Comparison of ENCODE assay signal across 9 cellular contexts in the genomic region with DNA sequence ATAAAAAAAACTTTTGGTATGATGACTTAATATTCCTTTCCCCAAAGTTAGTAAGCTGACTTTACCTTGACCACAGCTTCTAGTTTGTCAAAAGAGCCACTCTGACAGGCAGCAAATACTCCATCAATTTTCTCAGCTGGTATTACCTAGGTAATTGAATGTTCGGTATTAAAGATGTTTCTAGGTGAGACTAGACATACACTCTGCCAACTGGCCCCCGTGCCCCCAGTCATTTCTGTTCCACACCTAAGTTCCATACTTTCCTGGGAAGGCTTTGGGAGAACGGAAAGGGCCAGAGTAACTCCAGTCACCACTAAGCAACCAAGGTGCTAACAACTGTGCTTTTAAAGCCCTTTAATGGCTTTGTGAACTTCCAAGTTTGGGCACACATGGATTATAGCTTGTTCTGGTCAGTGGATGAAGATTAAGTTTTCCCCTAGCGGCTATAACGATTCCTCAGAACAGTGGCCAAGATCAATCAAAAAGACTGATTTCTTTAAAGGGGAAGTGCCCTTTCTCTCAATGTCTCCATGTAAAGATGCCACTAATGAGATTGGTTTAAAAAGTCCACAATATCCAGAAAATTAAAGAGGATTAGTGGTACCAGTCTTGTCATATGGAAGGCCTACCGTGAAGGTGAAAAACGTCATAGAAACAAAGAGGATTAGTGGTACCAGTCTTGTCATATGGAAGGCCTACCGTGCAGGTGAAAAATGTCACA. TPM values are rescaled to one million over a fixed set of nuclear protein-coding genes. Genes with fewer than 3 reads are reported as not detected.
DNase-seq lines count a peak whose midpoint lies in the region; ATAC-seq and TF ChIP-seq lines count a peak whose summit lies in the region.
"Had no signal": no experiment of that assay in that cellular context is flagged by ENCODE, and none has a peak within 500 bp of the region (broad histone marks: within the 10 kb centered on the region; RNA-seq: fewer than 3 reads in every experiment).

No MANE protein-coding gene starts in this region.

- H3K27me3 Mint-ChIP-seq in activated T-helper 1 cell treated with anti-CD3 and anti-CD28 coated beads, Interleukin-12 subunit alpha, Interleukin-12 subunit beta, Interleukin-2, Interleukin-4 antibody, amounts not matched to agents 30 ng/mL and 10 ng/mL and 1 ng/mL, durations not matched to agents 14 hours and 24 hours and 36 hours (ENCODE audit: insufficient read depth) = no peaks in the 10 kb centered on the region

- H3K4me3 Mint-ChIP-seq in activated T-helper 1 cell treated with anti-CD3 and anti-CD28 coated beads, Interleukin-12 subunit alpha, Interleukin-12 subunit beta, Interleukin-2, Interleukin-4 antibody, amounts not matched to agents 30 ng/mL and 10 ng/mL and 1 ng/mL, durations not matched to agents 14 hours and 24 hours and 36 hours = no peak overlapping the region

- no peak for TF ChIP-seq POLR2A in right lobe of liver (IDR thresholded peaks at IDR 0.05)

- H3K27ac Mint-ChIP-seq in activated T-helper 1 cell treated with anti-CD3 and anti-CD28 coated beads, Interleukin-12 subunit alpha, Interleukin-12 subunit beta, Interleukin-2, Interleukin-4 antibody, amounts not matched to agents 30 ng/mL and 10 ng/mL and 1 ng/mL, durations not matched to agents 14 hours and 24 hours and 36 hours = peak overlapping the region; percentile 13

- peaks cover 0 to 25% (median 6%) of the 10 kb centered on the region in 4 donors for H3K4me1 ChIP-seq in right lobe of liver

- intact Hi-C loops in activated T-helper 1 cell treated with anti-CD3 and anti-CD28 coated beads, Interleukin-12 subunit alpha, Interleukin-12 subunit beta, Interleukin-2, Interleukin-4 antibody, amounts not matched to agents 30 ng/mL and 10 ng/mL and 1 ng/mL, durations not matched to agents 14 hours and 24 hours and 36 hours (cut with micrococcal nuclease) = no loop called here
- intact Hi-C loops in right lobe of liver (cut with DNase I) = no loop called here

- H3K4me1 Mint-ChIP-seq in activated T-helper 1 cell treated with anti-CD3 and anti-CD28 coated beads, Interleukin-12 subunit alpha, Interleukin-12 subunit beta, Interleukin-2, Interleukin-4 antibody, amounts not matched to agents 30 ng/mL and 10 ng/mL and 1 ng/mL, durations not matched to agents 14 hours and 24 hours and 36 hours (ENCODE audit: low read depth) = peaks cover 44% of the 10 kb centered on the region

- peaks cover 82% of the 10 kb centered on the region for H3K36me3 Mint-ChIP-seq in activated T-helper 1 cell treated with anti-CD3 and anti-CD28 coated beads, Interleukin-12 subunit alpha, Interleukin-12 subunit beta, Interleukin-2, Interleukin-4 antibody, amounts not matched to agents 30 ng/mL and 10 ng/mL and 1 ng/mL, durations not matched to agents 14 hours and 24 hours and 36 hours (ENCODE audit: low read depth)

- no peaks in the 10 kb centered on the region for H3K27me3 ChIP-seq in right lobe of liver

- TF ChIP-seq CTCF in right lobe of liver (IDR thresholded peaks at IDR 0.05) = no peak

- H3K36me3 ChIP-seq in right lobe of liver = peaks cover 15 to 51% (median 42%) of the 10 kb centered on the region in 4 donors

- peak in 3 of 4 donors; percentile 26 to 54 (median 38) for ATAC-seq in right lobe of liver
- no peak for ATAC-seq in GM19397 (IDR thresholded peaks at IDR 0.05; ENCODE audit: unreplicated experiment)

- H3K9me3 Mint-ChIP-seq in activated T-helper 1 cell treated with anti-CD3 and anti-CD28 coated beads, Interleukin-12 subunit alpha, Interleukin-12 subunit beta, Interleukin-2, Interleukin-4 antibody, amounts not matched to agents 30 ng/mL and 10 ng/mL and 1 ng/mL, durations not matched to agents 14 hours and 24 hours and 36 hours = no peaks in the 10 kb centered on the region

- H3K4me3 ChIP-seq in right lobe of liver = no peak overlapping the region
- H3K4me3 ChIP-seq: skin epidermis had no signal

- peak; percentile 10 for DNase-seq in GM03348 (ENCODE audit: low spot score)
- DNase-seq in LoVo (ENCODE audit: low spot score) = peak; percentile 59
- no peak for DNase-seq in activated T-helper 1 cell treated with anti-CD3 and anti-CD28 coated beads, Interleukin-12 subunit alpha, Interleukin-12 subunit beta, Interleukin-2, Interleukin-4 antibody, amounts not matched to agents 30 ng/mL and 10 ng/mL and 1 ng/mL, durations not matched to agents 14 hours and 24 hours and 36 hours (ENCODE audit: low spot score)
- DNase-seq in right lobe of liver = no peak
- DNase-seq in NCI-H187 (lab: John Stamatoyannopoulos, UW) = no peak
- no peak for DNase-seq in NCI-H510A (lab: John Stamatoyannopoulos, UW)
- no peak for DNase-seq in stimulated activated naive CD4-positive, alpha-beta T cell treated with Interleukin-2 at 50 U/mL for 16 hours (lab: John Stamatoyannopoulos, UW)

- 47% methylated on average over 7 of the region's 8 CpGs for WGBS in right lobe of liver (ENCODE audit: insufficient coverage, low coverage, low lambda C conversion rate, missing lambda C conversion rate)

- no peak overlapping the region for H3K27ac ChIP-seq in right lobe of liver
- H3K27ac ChIP-seq: skin epidermis had no signal

- H3K9me3 ChIP-seq in right lobe of liver = no peaks in the 10 kb centered on the region

RNA-seq across cellular contexts. Expression of gene EIF4A2, which starts 7.0 kb away (rescaled TPM):
- 491 and 514 TPM in 2 replicates for total RNA-seq in activated T-helper 1 cell treated with anti-CD3 and anti-CD28 coated beads, Interleukin-12 subunit alpha, Interleukin-12 subunit beta, Interleukin-2, Interleukin-4 antibody, amounts not matched to agents 30 ng/mL and 10 ng/mL and 1 ng/mL, durations not matched to agents 14 hours and 24 hours and 36 hours
- 100 to 1,000 TPM in 5 of 6 experiments, 10 to 100 TPM in 1; 98.9 to 234 (median 131) TPM for total RNA-seq in right lobe of liver

RNA-seq across cellular contexts. Expression of gene RFC4, which starts 15.9 kb away (rescaled TPM):
- 111 and 122 TPM in 2 replicates for total RNA-seq in activated T-helper 1 cell treated with anti-CD3 and anti-CD28 coated beads, Interleukin-12 subunit alpha, Interleukin-12 subunit beta, Interleukin-2, Interleukin-4 antibody, amounts not matched to agents 30 ng/mL and 10 ng/mL and 1 ng/mL, durations not matched to agents 14 hours and 24 hours and 36 hours
- 10 to 100 TPM in 2 of 6 experiments, 1 to 10 TPM in 4; 4.6 to 17.4 (median 5.6) TPM for total RNA-seq in right lobe of liver

RNA-seq across cellular contexts. Expression of gene ADIPOQ, which starts 52.1 kb away (rescaled TPM):
- not detected in 2 replicates for total RNA-seq in activated T-helper 1 cell treated with anti-CD3 and anti-CD28 coated beads, Interleukin-12 subunit alpha, Interleukin-12 subunit beta, Interleukin-2, Interleukin-4 antibody, amounts not matched to agents 30 ng/mL and 10 ng/mL and 1 ng/mL, durations not matched to agents 14 hours and 24 hours and 36 hours
- total RNA-seq in right lobe of liver = not detected

Comparison
In these comparisons a context has a peak if more than half of its experiments do, and no peak if none do; other contexts are left out.
1. DNase-seq: peak in GM03348 (single experiment) and LoVo (single experiment); none in activated T-helper 1 cell treated with anti-CD3 and anti-CD28 coated beads, Interleukin-12 subunit alpha, Interleukin-12 subunit beta, Interleukin-2, Interleukin-4 antibody, amounts not matched to agents 30 ng/mL and 10 ng/mL and 1 ng/mL, durations not matched to agents 14 hours and 24 hours and 36 hours (single experiment), right lobe of liver (0 of 3), NCI-H187 (0 of 2), NCI-H510A (single experiment) and stimulated activated naive CD4-positive, alpha-beta T cell treated with Interleukin-2 at 50 U/mL for 16 hours (single experiment).